7 cellular contexts compared by ENCODE assay signal in the genomic region with DNA sequence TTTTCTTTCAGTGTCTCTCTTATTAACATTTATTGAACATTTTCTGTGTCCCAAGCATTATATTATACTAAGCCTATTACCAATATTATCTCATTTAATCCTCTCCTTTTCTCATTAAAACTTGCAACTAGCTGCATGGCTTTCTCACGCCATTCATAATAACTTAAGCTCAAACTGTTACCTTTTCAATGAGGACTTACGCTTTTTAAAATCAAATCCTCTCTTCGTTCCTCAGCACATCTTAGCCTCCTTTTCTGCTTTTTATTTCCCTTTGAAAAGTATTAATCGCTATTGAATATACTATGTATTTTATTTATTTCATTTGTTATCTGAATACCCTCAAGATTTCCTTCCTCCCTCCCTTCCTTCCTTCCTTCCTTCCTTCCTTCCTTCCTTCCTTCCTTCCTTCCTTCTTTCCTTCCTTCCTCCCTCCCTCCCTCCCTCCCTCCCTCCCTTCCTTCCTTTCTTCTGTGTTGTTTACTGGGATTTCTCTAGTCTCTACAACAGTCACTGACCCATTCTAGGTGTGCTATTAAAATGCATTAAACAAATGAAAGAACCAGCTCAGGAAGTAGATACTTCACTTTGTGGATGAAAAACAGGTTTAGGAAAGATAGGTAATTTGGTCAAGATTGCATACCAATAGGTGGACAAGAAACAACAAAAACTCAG.
"Had no signal": no experiment of that assay in that cellular context is flagged by ENCODE, and none has a peak within 500 bp of the region (broad histone marks: within the 10 kb centered on the region; RNA-seq: fewer than 3 reads in every experiment).

No MANE protein-coding gene starts in this region.

- ATAC-seq: GM23338, K562 had no signal

- DNase-seq: H9, HCEC 1CT, HFFc6, IMR-90, KG1 had no signal

- H3K4me3 ChIP-seq: GM23338, K562 had no signal

- H3K4me2 ChIP-seq: GM23338 had no signal
